ENCODE assay signal across 30 cellular contexts in genomic region chr4:8071741-8072140, GRCh38.
DNase-seq lines count a peak whose midpoint lies in the region; ATAC-seq, FAIRE-seq and TF ChIP-seq lines count a peak whose summit lies in the region.
"Had no signal": no experiment of that assay in that cellular context is flagged by ENCODE, and none has a peak within 500 bp of the region (broad histone marks: within the 10 kb centered on the region; RNA-seq: fewer than 3 reads in every experiment).

No MANE protein-coding gene starts in this region.

- intact Hi-C loops in psoas muscle (cut with DNase I), result no loop called here

- H3K4me1 Mint-ChIP-seq in GM23338, result peaks cover 9% of the 10 kb centered on the region

- CTCF ChIA-PET in H1 (lab: Charles Lee; ENCODE audit: partially characterized antibody), result interaction anchor here (1.0 kb wide), 1 partner anchor 85 kb away, joined by 3 read pairs; no protein-coding TSS in a partner anchor

- peaks cover 4% of the 10 kb centered on the region for H3K27me3 Mint-ChIP-seq in GM23338 (ENCODE audit: insufficient read depth, low read depth, poor library complexity)

- H3K27me3 ChIP-seq in GM23338 (ENCODE audit: insufficient read depth), result no peaks in the 10 kb centered on the region
- H3K27me3 ChIP-seq in H1 (replicated peaks in 1 of 4; ENCODE audit: control insufficient read depth in 3 of 4, extremely low read depth in 1 of 4, insufficient read depth in 3 of 4, low read length in 3 of 4), result no peaks in the 10 kb centered on the region
- peaks cover 0 to 3% (median 0%) of the 10 kb centered on the region in 3 donors for H3K27me3 ChIP-seq in psoas muscle (ENCODE audit: insufficient read depth in 3 of 3, low read length in 2 of 3)
- no peaks in the 10 kb centered on the region for H3K27me3 ChIP-seq in WERI-Rb-1 (ENCODE audit: insufficient read depth, low read depth, severe bottlenecking)
- H3K27me3 ChIP-seq: BE2C, Peyer's patch had no signal

- H3K27ac Mint-ChIP-seq in GM23338, result no peak overlapping the region
- H3K27ac Mint-ChIP-seq: activated CD4-positive, alpha-beta memory T cell treated with anti-CD3 and anti-CD28 coated beads for 36 hours; progenitor cell of endocrine pancreas had no signal

- ATAC-seq in GM23338 (peak; percentile 29), psoas muscle (no peak), HG02970 (IDR thresholded peaks at IDR 0.05; ENCODE audit: low FRiP score, unreplicated experiment) (no peak)
- ATAC-seq: HCT116 had no signal

- no peaks in the 10 kb centered on the region for H3K79me2 ChIP-seq in GM23338 (replicated peaks; ENCODE audit: insufficient read depth)
- no peaks in the 10 kb centered on the region for H3K79me2 ChIP-seq in H1 (ENCODE audit: control insufficient read depth in 1 of 2, insufficient read depth in 2 of 2, low read length in 2 of 2)

- H3K4me3 ChIP-seq in GM23338, result no peak overlapping the region
- H3K4me3 ChIP-seq in H1 (ENCODE audit: extremely low read depth in 1 of 4, insufficient read depth in 2 of 4, low read depth in 3 of 4, low read length in 4 of 4), result no peak overlapping the region
- no peak overlapping the region for H3K4me3 ChIP-seq in psoas muscle
- H3K4me3 ChIP-seq in WERI-Rb-1 (ENCODE audit: low read depth, low read length), result no peak overlapping the region
- H3K4me3 ChIP-seq: Peyer's patch, sigmoid colon had no signal

- H3K4me3 Mint-ChIP-seq in GM23338, result no peak overlapping the region
- H3K4me3 Mint-ChIP-seq: activated CD4-positive, alpha-beta memory T cell treated with anti-CD3 and anti-CD28 coated beads for 36 hours had no signal

- POLR2A ChIA-PET in H1 (lab: Charles Lee; ENCODE audit: partially characterized antibody), result no interaction called here

- H2BK15ac ChIP-seq in H1 (ENCODE audit: low read length), result no peak overlapping the region

- no peak overlapping the region for H2AK5ac ChIP-seq in H1 (ENCODE audit: low read depth, low read length)

- no peaks in the 10 kb centered on the region for H4K20me1 ChIP-seq in GM23338 (replicated peaks; ENCODE audit: insufficient read depth)
- peaks cover 0 to 5% of the 10 kb centered on the region in 2 experiments for H4K20me1 ChIP-seq in H1 (replicated peaks in 1 of 2; ENCODE audit: control insufficient read depth in 1 of 2, insufficient read depth in 2 of 2, low read length in 2 of 2)

- H4K8ac ChIP-seq in H1 (ENCODE audit: extremely low read depth, insufficient read depth, low read length), result no peak overlapping the region

- H3K23ac ChIP-seq in H1 (ENCODE audit: insufficient read length), result no peak overlapping the region

- H2BK5ac ChIP-seq in H1 (ENCODE audit: low read depth, low read length), result no peak overlapping the region

- H3K9ac ChIP-seq in H1 (replicated peaks in 1 of 4; ENCODE audit: extremely low read depth in 1 of 4, low read depth in 3 of 4, low read length in 3 of 4), result no peak overlapping the region

- H2BK20ac ChIP-seq in H1 (ENCODE audit: low read length), result no peak overlapping the region

- FAIRE-seq in H1 (lab: Jason Lieb, UNC), result no peak
- FAIRE-seq: GM12891 had no signal

- no peak overlapping the region for H3K14ac ChIP-seq in H1 (ENCODE audit: insufficient read length)

- H3K9me3 Mint-ChIP-seq in GM23338, result no peaks in the 10 kb centered on the region
- H3K9me3 Mint-ChIP-seq: activated CD4-positive, alpha-beta memory T cell treated with anti-CD3 and anti-CD28 coated beads for 36 hours had no signal

- no peaks in the 10 kb centered on the region for H3K9me3 ChIP-seq in H1 (ENCODE audit: insufficient read depth in 2 of 2, low read depth in 1 of 2, low read length in 1 of 2)
- no peaks in the 10 kb centered on the region for H3K9me3 ChIP-seq in psoas muscle
- H3K9me3 ChIP-seq in WERI-Rb-1 (ENCODE audit: severe bottlenecking), result no peaks in the 10 kb centered on the region
- H3K9me3 ChIP-seq: BE2C, Peyer's patch, sigmoid colon had no signal

- no peak overlapping the region for H3K4ac ChIP-seq in H1 (replicated peaks; ENCODE audit: insufficient read length, low read depth, low read length)

- WGBS in H1 (ENCODE audit: extremely low coverage in 1 of 2, insufficient coverage in 1 of 2, insufficient read length in 1 of 2, insufficient replicate concordance in 2 of 2, low coverage in 1 of 2, low lambda C conversion rate in 2 of 2, missing lambda C conversion rate in 1 of 2), 2 experiments, result 82% methylated on average over 22 of the region's 24 CpGs; no CpG with 5 or more reads in 1 of the 2 experiments
- 63 to 73% (median 72%) methylated on average over 18 to 24 of the region's 24 CpGs for WGBS in psoas muscle, 3 donors

- TF ChIP-seq POLR2A in H1 (IDR thresholded peaks at IDR 0.05; ENCODE audit: control extremely low read depth in 1 of 2, low read depth in 2 of 2, low read length in 2 of 2), result no peak

- H4K91ac ChIP-seq in H1 (replicated peaks; ENCODE audit: insufficient read length, low read length), result no peak overlapping the region

- DNase-seq in GM23338 (ENCODE audit: low spot score) (no peak), NCI-H2081 (lab: John Stamatoyannopoulos, UW) (peak; percentile 49 to 82), H1 (ENCODE audit: low read depth in 1 of 2, low spot score in 2 of 2) (no peak), psoas muscle (peak; percentile 14 to 50), WERI-Rb-1 (no peak), iPS-NIHi11 (ENCODE audit: low spot score) (no peak)
- DNase-seq in activated effector memory CD4-positive, alpha-beta T cell treated with anti-CD3 and anti-CD28 coated beads, Interleukin-2, amount 50 U/mL, for 16 hours, result no peak
- DNase-seq: activated CD4-positive, alpha-beta memory T cell treated with anti-CD3 and anti-CD28 coated beads for 36 hours; activated CD4-positive, CD25-positive, alpha-beta regulatory T cell treated with anti-CD3 and anti-CD28 coated beads, Interleukin-2, amount 50 U/mL, for 72 hours; activated CD8-positive, alpha-beta memory T cell treated with anti-CD3 and anti-CD28 coated beads, Interleukin-2, amount 50 U/mL, for 48 hours; activated naive CD4-positive, alpha-beta T cell treated with anti-CD3 and anti-CD28 coated beads, Interleukin-2, amount 50 U/mL, for 16 hours; BE2C; DMS53; effector CD4-positive, alpha-beta T cell; hippocampal formation; IMR-90; left cardiac atrium; MV-4-11; NCI-H187 treated with DMSO at 0.1 percent for 48 hours; NCI-H345; NCI-H748 treated with DMSO at 0.1 percent for 48 hours; Peyer's patch; SHP77 treated with DMSO at 0.1 percent for 48 hours; sigmoid colon; stimulated activated CD4-positive, alpha-beta T cell treated with anti-CD3 and anti-CD28 coated beads, Interleukin-4, amount 100 ng/mL, for 1 hour; trophoblast cell had no signal

- H3K9me2 ChIP-seq in GM23338 (ENCODE audit: insufficient read depth), result no peaks in the 10 kb centered on the region

- H2AFZ ChIP-seq in GM23338 (no peak overlapping the region), H1 (ENCODE audit: low read length) (no peak overlapping the region)

- H3K56ac ChIP-seq in H1 (replicated peaks; ENCODE audit: insufficient read length, low read depth, low read length), result no peak overlapping the region

- no peak overlapping the region for H4K5ac ChIP-seq in H1 (ENCODE audit: insufficient read length, low read depth, low read length)

- H3K23me2 ChIP-seq in H1 (ENCODE audit: low read depth, low read length), result peaks cover 7% of the 10 kb centered on the region

- TF ChIP-seq CTCF in GM23338 (conservative IDR thresholded peaks at IDR 0.05; ENCODE audit: low read depth in 2 of 2) (no peak), H1 (IDR thresholded peaks at IDR 0.05; ENCODE audit: control extremely low read depth in 1 of 3, insufficient read depth in 1 of 3, low read depth in 1 of 3, low read length in 3 of 3) (no peak), psoas muscle (IDR thresholded peaks at IDR 0.05) (no peak), WERI-Rb-1 (IDR thresholded peaks at IDR 0.05; ENCODE audit: low read depth, low read length) (no peak)

- H3K79me1 ChIP-seq in H1 (ENCODE audit: low read depth, low read length), result no peaks in the 10 kb centered on the region

- H3K4me2 ChIP-seq in GM23338 (no peak overlapping the region), H1 (ENCODE audit: insufficient read depth in 1 of 2, low read depth in 2 of 2, low read length in 2 of 2) (no peak overlapping the region)

- H3K36me3 Mint-ChIP-seq in GM23338 (ENCODE audit: low read depth), result no peaks in the 10 kb centered on the region
- H3K36me3 Mint-ChIP-seq: activated CD4-positive, alpha-beta memory T cell treated with anti-CD3 and anti-CD28 coated beads for 36 hours had no signal

- H3K18ac ChIP-seq in H1 (ENCODE audit: extremely low read depth, low read length), result no peak overlapping the region

- no peaks in the 10 kb centered on the region for H3F3A ChIP-seq in GM23338 (replicated peaks; ENCODE audit: low read depth)

- no peak for TF ChIP-seq EP300 in H1 (IDR thresholded peaks at IDR 0.05; ENCODE audit: borderline replicate concordance in 1 of 2, low read depth in 2 of 2, low read length in 2 of 2)

- H3K4me1 ChIP-seq in GM23338 (ENCODE audit: insufficient read depth) (0 out of 2 replicates have a peak, but pooled peaks cover 3% of the 10 kb centered on the region), H1 (replicated peaks in 1 of 4; ENCODE audit: control insufficient read depth in 3 of 4, insufficient read depth in 4 of 4, low read length in 3 of 4) (peaks cover 0 to 17% (median 8%) of the 10 kb centered on the region in 4 experiments; a peak in 6 of 7 replicates), psoas muscle (peaks cover 55% of the 10 kb centered on the region)
- H3K4me1 ChIP-seq: Peyer's patch, sigmoid colon had no signal

- H2BK120ac ChIP-seq in H1 (replicated peaks; ENCODE audit: low read depth, low read length), result no peak overlapping the region

- no peak for TF ChIP-seq RAD21 in H1 (IDR thresholded peaks at IDR 0.05 in 1 of 2, conservative IDR thresholded peaks at IDR 0.05 in 1 of 2; ENCODE audit: low read depth in 2 of 2, low read length in 2 of 2)

- 0 out of 2 replicates have a peak overlapping the region, but pooled peaks have one; percentile 27 for H2BK12ac ChIP-seq in H1 (ENCODE audit: low read depth, low read length)

- H3K36me3 ChIP-seq in GM23338 (ENCODE audit: insufficient read depth) (no peaks in the 10 kb centered on the region), H1 (ENCODE audit: control insufficient read depth in 2 of 4, insufficient read depth in 4 of 4, low read length in 3 of 4) (no peaks in the 10 kb centered on the region; a peak in 1 of 8 replicates), psoas muscle (ENCODE audit: insufficient read depth in 1 of 2, low read depth in 1 of 2) (peaks cover 0 to 57% of the 10 kb centered on the region in 2 donors), WERI-Rb-1 (no peaks in the 10 kb centered on the region)
- H3K36me3 ChIP-seq: BE2C, Peyer's patch, sigmoid colon had no signal

- H3K27ac ChIP-seq in GM23338 (ENCODE audit: low read depth) (no peak overlapping the region), H1 (ENCODE audit: low read depth, low read length) (no peak overlapping the region), psoas muscle (no peak overlapping the region), WERI-Rb-1 (no peak overlapping the region)
- H3K27ac ChIP-seq: Peyer's patch, sigmoid colon had no signal

TF ChIP-seq in GM23338, 12 proteins besides CTCF, POLR2A, EP300 and RAD21 (continues in another document):
- TF ChIP-seq EZH2phosphoT487 (IDR thresholded peaks at IDR 0.05; ENCODE audit: unreplicated experiment) (no peak), JUNB (IDR thresholded peaks at IDR 0.05; ENCODE audit: unreplicated experiment) (no peak)

TF ChIP-seq in H1, 55 proteins besides CTCF, POLR2A, EP300 and RAD21 (continues in another document):
- TF ChIP-seq CREB1 (IDR thresholded peaks at IDR 0.05) (no peak), RFX5 (IDR thresholded peaks at IDR 0.05; ENCODE audit: borderline replicate concordance, low read depth, low read length) (no peak)

Comparison
In these comparisons a context has a peak if more than half of its experiments do, and no peak if none do; other contexts are left out.
1. DNase-seq: peak in NCI-H2081 (2 of 2) and psoas muscle (2 of 2); none in GM23338 (single experiment), H1 (0 of 2), WERI-Rb-1 (single experiment), iPS-NIHi11 (single experiment) and activated effector memory CD4-positive, alpha-beta T cell treated with anti-CD3 and anti-CD28 coated beads, Interleukin-2, amount 50 U/mL, for 16 hours (single experiment).